18 cellular contexts compared by ENCODE assay signal in the genomic region with DNA sequence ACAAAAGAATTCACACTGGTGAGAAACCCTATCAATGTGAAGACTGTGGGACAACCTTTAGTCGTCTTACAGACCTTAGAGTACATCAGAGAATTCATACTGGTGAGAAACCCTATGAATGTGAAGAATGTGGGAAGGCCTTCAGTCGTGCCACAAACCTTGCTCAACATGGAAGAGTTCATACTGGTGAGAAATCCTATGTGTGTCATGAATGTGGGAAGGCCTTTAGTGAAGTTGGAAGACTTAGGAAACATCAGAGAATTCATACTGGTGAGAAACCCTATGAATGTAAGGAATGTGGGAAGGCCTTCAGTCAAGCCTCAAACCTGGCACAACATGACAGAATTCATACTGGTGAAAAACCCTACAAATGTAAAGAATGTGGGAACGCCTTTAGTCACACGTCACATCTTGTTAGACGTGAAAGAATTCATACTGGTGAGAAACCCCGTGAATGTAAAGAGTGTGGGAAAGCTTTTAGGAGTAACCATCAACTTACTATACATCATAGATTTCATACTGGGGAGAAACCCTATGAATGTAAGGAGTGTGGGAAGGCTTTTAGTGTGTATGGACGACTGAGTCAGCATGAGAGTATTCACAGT. TPM values are rescaled to one million over a fixed set of nuclear protein-coding genes. Genes with fewer than 3 reads are reported as not detected.
DNase-seq lines count a peak whose midpoint lies in the region; ATAC-seq, FAIRE-seq and TF ChIP-seq lines count a peak whose summit lies in the region.
"Had no signal": no experiment of that assay in that cellular context is flagged by ENCODE, and none has a peak within 500 bp of the region (broad histone marks: within the 10 kb centered on the region; RNA-seq: fewer than 3 reads in every experiment).

No MANE protein-coding gene starts in this region.

- H2BK5ac ChIP-seq in mesendoderm (ENCODE audit: low read length): no peak overlapping the region

- CTCF ChIA-PET in A549 (lab: Yijun Ruan, JAX): no interaction called here
- CTCF ChIA-PET in HEK293 (lab: Yijun Ruan, JAX): no interaction called here
- CTCF ChIA-PET in K562 (lab: Yijun Ruan, JAX; ENCODE audit: low intra/inter-chr PET ratio): no interaction called here
- CTCF ChIA-PET in naive thymus-derived CD4-positive, alpha-beta T cell (lab: Charles Lee): no interaction called here

- peak in 1 of 2 experiments; percentile 24 for DNase-seq in A549 (ENCODE audit: low read depth in 1 of 2, low spot score in 1 of 2)
- DNase-seq in K562 (ENCODE audit: extremely low read depth in 1 of 4, low spot score in 3 of 4): no peak
- DNase-seq in mesendoderm: peak; percentile 18
- DNase-seq in SW 1271 (lab: John Stamatoyannopoulos, UW): no peak
- DNase-seq in naive thymus-derived CD4-positive, alpha-beta T cell: no peak
- no peak for DNase-seq in NK-92 treated with Interleukin-12 subunit alpha and Interleukin-12 subunit beta, amount 100 ng/mL, for 24 hours (lab: John Stamatoyannopoulos, UW)
- DNase-seq: ACHN; BE2C; C1 segment of cervical spinal cord; CD4-positive, CD25-positive, alpha-beta regulatory T cell; DMS153; DMS79 treated with DMSO at 0.1 percent for 48 hours; GF-D8; GOT3; H9; IMR-90; KG1 had no signal

- BruUV-seq in K562 (replicated peaks; lab: Mats Ljungman, UMichigan): no TSS peak

- no peak overlapping the region for H3K27ac ChIP-seq in A549
- no peak overlapping the region for H3K27ac ChIP-seq in HEK293 (ENCODE audit: extremely low read depth, low read depth, low read length)
- no peak overlapping the region for H3K27ac ChIP-seq in K562 (ENCODE audit: extremely low read depth, low read depth, low read length)
- H3K27ac ChIP-seq in mesendoderm (ENCODE audit: low read depth, low read length): no peak overlapping the region
- no peak overlapping the region for H3K27ac ChIP-seq in naive thymus-derived CD4-positive, alpha-beta T cell (ENCODE audit: low read depth, low read length)

- no peaks in the 10 kb centered on the region for H3K79me2 ChIP-seq in K562 (ENCODE audit: control insufficient read depth, insufficient read depth, low read length)
- H3K79me2 ChIP-seq in mesendoderm (ENCODE audit: control insufficient read depth, insufficient read depth, low read length): no peaks in the 10 kb centered on the region

- H3K27me3 Mint-ChIP-seq in naive thymus-derived CD4-positive, alpha-beta T cell: no peaks in the 10 kb centered on the region
- H3K27me3 Mint-ChIP-seq: CD4-positive, CD25-positive, alpha-beta regulatory T cell had no signal

- TF ChIP-seq CTCF in A549 (IDR thresholded peaks at IDR 0.05): no peak
- no peak for TF ChIP-seq CTCF in HEK293 (tag by site-specific recombination; IDR thresholded peaks at IDR 0.05)
- no peak for TF ChIP-seq CTCF in K562 (IDR thresholded peaks at IDR 0.05 in 2 of 3, conservative IDR thresholded peaks at IDR 0.05 in 1 of 3; ENCODE audit: insufficient read depth in 2 of 3, low read depth in 1 of 3, low read length in 3 of 3)

- H3K18ac ChIP-seq in mesendoderm (ENCODE audit: low read length): no peak overlapping the region

- no peak overlapping the region for H4K8ac ChIP-seq in mesendoderm (ENCODE audit: low read depth, low read length)

- H2AK5ac ChIP-seq in mesendoderm (ENCODE audit: low read length): no peak overlapping the region

- POLR2A ChIA-PET in A549 (lab: Yijun Ruan, JAX) (no interaction called here), HEK293 (lab: Yijun Ruan, JAX) (no interaction called here), K562 (lab: Yijun Ruan, JAX) (no interaction called here)
- POLR2A ChIA-PET in naive thymus-derived CD4-positive, alpha-beta T cell (lab: Charles Lee): no interaction called here

- no peak overlapping the region for H2BK120ac ChIP-seq in mesendoderm (ENCODE audit: low read depth, low read length)

- in situ Hi-C loops in K562 (cut with MboI): no loop called here

- no peak overlapping the region for H3K4me3 ChIP-seq in A549
- no peak overlapping the region for H3K4me3 ChIP-seq in HEK293 (ENCODE audit: low read depth, low read length)
- no peak overlapping the region for H3K4me3 ChIP-seq in K562
- no peak overlapping the region for H3K4me3 ChIP-seq in mesendoderm (ENCODE audit: low read length)
- H3K4me3 ChIP-seq in naive thymus-derived CD4-positive, alpha-beta T cell (ENCODE audit: low read length): no peak overlapping the region

- no peak for ATAC-seq in A549
- no peak for ATAC-seq in K562
- no peak for ATAC-seq in naive thymus-derived CD4-positive, alpha-beta T cell

- WGBS in A549 (ENCODE audit: missing lambda C conversion rate): 3% methylated on average over 7 of the region's 7 CpGs
- 0% methylated on average over 7 of the region's 7 CpGs for WGBS in K562 (ENCODE audit: insufficient coverage, low coverage, missing lambda C conversion rate)
- no CpG with 5 or more reads among the region's 7 CpGs for WGBS in mesendoderm (ENCODE audit: extremely low coverage, insufficient coverage, low lambda C conversion rate)

- FAIRE-seq in A549 (lab: Jason Lieb, UNC) (no peak), K562 (lab: Jason Lieb, UNC) (no peak)

- H3K9ac ChIP-seq in K562 (ENCODE audit: insufficient read depth in 1 of 2, low read depth in 2 of 2, low read length in 2 of 2): no peak overlapping the region
- no peak overlapping the region for H3K9ac ChIP-seq in mesendoderm (ENCODE audit: low read length)

- TF ChIP-seq RAD21 in A549 (conservative IDR thresholded peaks at IDR 0.05 in 1 of 2, IDR thresholded peaks at IDR 0.05 in 1 of 2): no peak
- no peak for TF ChIP-seq RAD21 in K562 (CRISPR knock-in tag; conservative IDR thresholded peaks at IDR 0.05 in 1 of 2, IDR thresholded peaks at IDR 0.05 in 1 of 2)

- H3K4me1 ChIP-seq in A549 (no peaks in the 10 kb centered on the region), HEK293 (ENCODE audit: control insufficient read depth, insufficient read depth, low read length) (no peaks in the 10 kb centered on the region), K562 (replicated peaks in 1 of 2; ENCODE audit: control insufficient read depth in 2 of 2, insufficient read depth in 2 of 2, low read length in 2 of 2) (no peaks in the 10 kb centered on the region), mesendoderm (ENCODE audit: control insufficient read depth, low read depth, low read length) (no peaks in the 10 kb centered on the region)
- H3K4me1 ChIP-seq in naive thymus-derived CD4-positive, alpha-beta T cell (ENCODE audit: control insufficient read depth in 2 of 2, insufficient read depth in 2 of 2, low read length in 2 of 2): no peaks in the 10 kb centered on the region
- H3K4me1 ChIP-seq: BE2C had no signal

- H3K36me3 ChIP-seq in HEK293 (ENCODE audit: control insufficient read depth in 2 of 2, insufficient read depth in 1 of 2, low read length in 2 of 2) (peaks cover 0 to 3% of the 10 kb centered on the region in 2 experiments; a peak in 2 of 3 replicates), K562 (ENCODE audit: control insufficient read depth, insufficient read depth, low read length) (no peaks in the 10 kb centered on the region), mesendoderm (ENCODE audit: control insufficient read depth, insufficient read depth, low read length) (no peaks in the 10 kb centered on the region)
- no peaks in the 10 kb centered on the region for H3K36me3 ChIP-seq in naive thymus-derived CD4-positive, alpha-beta T cell (ENCODE audit: control insufficient read depth in 2 of 3, insufficient read depth in 3 of 3, low read length in 3 of 3)
- H3K36me3 ChIP-seq: BE2C had no signal

- TF ChIP-seq POLR2A in A549 (IDR thresholded peaks at IDR 0.05; ENCODE audit: low read length) (no peak), K562 (conservative IDR thresholded peaks at IDR 0.05) (no peak)

- TF ChIP-seq EP300 in A549 (IDR thresholded peaks at IDR 0.05) (no peak), K562 (IDR thresholded peaks at IDR 0.05; ENCODE audit: low read length) (no peak)

- H3K9me3 Mint-ChIP-seq in naive thymus-derived CD4-positive, alpha-beta T cell: peaks cover 33 to 94% (median 72%) of the 10 kb centered on the region in 11 donors

- H3K23ac ChIP-seq in mesendoderm (ENCODE audit: low read length): no peak overlapping the region

- no peak overlapping the region for H3K4ac ChIP-seq in mesendoderm (ENCODE audit: low read depth, low read length)

- no peaks in the 10 kb centered on the region for H3K27me3 ChIP-seq in K562 (ENCODE audit: control insufficient read depth in 2 of 2, insufficient read depth in 2 of 2, low read length in 2 of 2)
- no peaks in the 10 kb centered on the region for H3K27me3 ChIP-seq in mesendoderm (ENCODE audit: insufficient read depth, low read length, poor library complexity)
- H3K27me3 ChIP-seq in naive thymus-derived CD4-positive, alpha-beta T cell (ENCODE audit: control insufficient read depth in 2 of 2, insufficient read depth in 2 of 2, low read length in 2 of 2): no peaks in the 10 kb centered on the region
- H3K27me3 ChIP-seq: BE2C had no signal

- no peak overlapping the region for H4K5ac ChIP-seq in mesendoderm (ENCODE audit: low read length)

- H3K27ac Mint-ChIP-seq in naive thymus-derived CD4-positive, alpha-beta T cell: no peak overlapping the region
- H3K27ac Mint-ChIP-seq: CD4-positive, CD25-positive, alpha-beta regulatory T cell; H9 had no signal

- H2AFZ ChIP-seq in K562 (ENCODE audit: low read depth, low read length): no peak overlapping the region

- no peak overlapping the region for H2BK15ac ChIP-seq in mesendoderm (replicated peaks; ENCODE audit: low read depth)

- no peaks in the 10 kb centered on the region for H4K20me1 ChIP-seq in K562 (replicated peaks; ENCODE audit: control insufficient read depth, insufficient read depth, low read length)

- no peaks in the 10 kb centered on the region for H3K4me1 Mint-ChIP-seq in naive thymus-derived CD4-positive, alpha-beta T cell
- H3K4me1 Mint-ChIP-seq: CD4-positive, CD25-positive, alpha-beta regulatory T cell; H9 had no signal

- intact Hi-C loops in K562 (cut with micrococcal nuclease): no loop called here
- intact Hi-C loops in naive thymus-derived CD4-positive, alpha-beta T cell (cut with micrococcal nuclease): no loop called here

- H3K9me1 ChIP-seq in K562 (ENCODE audit: control insufficient read depth, insufficient read depth, low read length): no peaks in the 10 kb centered on the region

- H3K36me3 Mint-ChIP-seq in naive thymus-derived CD4-positive, alpha-beta T cell: peaks cover 0 to 44% (median 10%) of the 10 kb centered on the region in 5 donors

- H3K79me1 ChIP-seq in mesendoderm (ENCODE audit: low read length): no peaks in the 10 kb centered on the region

- H3K56ac ChIP-seq in mesendoderm (ENCODE audit: low read length): no peak overlapping the region

- H3K9me3 ChIP-seq in A549 (peaks cover 99% of the 10 kb centered on the region), HEK293 (ENCODE audit: control insufficient read depth, insufficient read depth, low read depth, low read length) (peaks cover 41% of the 10 kb centered on the region), K562 (replicated peaks; ENCODE audit: control insufficient read depth, insufficient read depth, low read depth, low read length) (peaks cover 2% of the 10 kb centered on the region; the same call in 1 of the 2 replicates)
- H3K9me3 ChIP-seq in naive thymus-derived CD4-positive, alpha-beta T cell (ENCODE audit: control insufficient read depth in 2 of 3, low read length in 3 of 3): peaks cover 8 to 63% (median 19%) of the 10 kb centered on the region in 3 experiments

- H3K4me3 Mint-ChIP-seq in naive thymus-derived CD4-positive, alpha-beta T cell: no peak overlapping the region
- H3K4me3 Mint-ChIP-seq: CD4-positive, CD25-positive, alpha-beta regulatory T cell; H9 had no signal

- H3K4me2 ChIP-seq in A549 (no peak overlapping the region), K562 (ENCODE audit: insufficient read depth, low read length) (no peak overlapping the region), mesendoderm (ENCODE audit: low read length) (no peak overlapping the region)

RNA-seq across cellular contexts. Expression of a gene that starts 24.0 kb away (rescaled TPM):
- polyA plus RNA-seq in A549 (2011; rRNA removed) (5.8 and 8.5 TPM in 2 replicates), A549 (2017; fragmentation: RNase III; extraction: RNeasy Plus Mini Kit Qiagen cat#74134 plus additional on column Dnase treatment) (3.0 to 5.9 TPM (median 4.6 TPM) in 3 replicates), K562 (2011; rRNA removed) (1.5 and 4.3 TPM in 2 replicates), K562 (2014; fragmentation: Illumina TruSeq; extraction: Trizol) (1.7 and 2.3 TPM in 2 replicates), K562 (2014; fragmentation: Nextera tagmentation; extraction: Ambion mirVana) (1 to 10 TPM; 2.4 to 4.6 TPM), K562 (2014; rRNA removed) (2.0 and 2.3 TPM in 2 replicates)
- 1.2 and 1.3 TPM in 2 replicates for polyA plus RNA-seq in A549 (2012; cell fraction: cytosol; rRNA removed)
- 0.77 and 1.2 TPM in 2 replicates for polyA plus RNA-seq in A549 (2012; cell fraction: nucleus; rRNA removed)
- 7.2 and 14.8 TPM in 2 replicates for polyA minus RNA-seq in A549 (2011; rRNA and poly(A)+ RNA removed)
- 5.2 and 15.1 TPM in 2 replicates for total RNA-seq in K562 (2011; cell fraction: chromatin; rRNA removed; ENCODE audit: low replicate concordance)
- total RNA-seq in K562 (2011; cell fraction: nucleolus; rRNA removed): 4.3 and 8.3 TPM in 2 replicates
- 7.8 and 8.5 TPM in 2 replicates for total RNA-seq in K562 (2011; cell fraction: nucleoplasm; rRNA removed)
- total RNA-seq in K562 (2014; rRNA removed) (1.5 and 2.0 TPM in 2 replicates), K562 (2014; rRNA removed; fragmentation: Illumina TruSeq; extraction: Trizol) (7.3 and 7.8 TPM in 2 replicates), K562 (2015; rRNA removed; fragmentation: Illumina TruSeq; extraction: Trizol) (6.7 and 7.9 TPM in 2 replicates), K562 (2021) (4.7 and 5.0 TPM in 2 replicates)
- polyA plus RNA-seq in K562 (2011; cell fraction: cytosol; rRNA removed): 0.41 and 0.78 TPM in 2 replicates
- 0.52 and 2.8 TPM in 2 replicates for polyA plus RNA-seq in K562 (2011; cell fraction: nucleus; rRNA removed)
- 0.96 and 1.4 TPM in 2 replicates for polyA plus RNA-seq in K562 (2012)
- 2.7 and 6.8 TPM in 2 replicates for polyA minus RNA-seq in K562 (2011; rRNA and poly(A)+ RNA removed)
- 3.8 TPM in 1 of 2 replicates, not detected in the other for polyA minus RNA-seq in K562 (2011; cell fraction: cytosol; rRNA and poly(A)+ RNA removed)
- polyA minus RNA-seq in K562 (2011; cell fraction: nucleus; rRNA and poly(A)+ RNA removed): 1.3 and 1.6 TPM in 2 replicates
- polyA plus RNA-seq in mesendoderm (2013, experiment 1 of 2): 3.4 TPM
- polyA plus RNA-seq in mesendoderm (2013, experiment 2 of 2): 3.0 TPM
- total RNA-seq in naive thymus-derived CD4-positive, alpha-beta T cell: 10 to 100 TPM in 4 of 5 experiments, 1 to 10 TPM in 1; 5.9 to 43.8 (median 16.6) TPM
- polyA plus RNA-seq in naive thymus-derived CD4-positive, alpha-beta T cell: 10 to 100 TPM; 15.5 to 17.6 TPM
